8 cellular contexts compared by ENCODE assay signal in genomic region chr19:40443930-40444180, GRCh38. TPM values are rescaled to one million over a fixed set of nuclear protein-coding genes. Genes with fewer than 3 reads are reported as not detected.
DNase-seq lines count a peak whose midpoint lies in the region; ATAC-seq and TF ChIP-seq lines count a peak whose summit lies in the region.

No MANE protein-coding gene starts in this region.

- peaks cover 31% of the 10 kb centered on the region for H3K36me3 Mint-ChIP-seq in GM23338 (ENCODE audit: low read depth)

- peak overlapping the region; percentile 98 for H3K4me3 Mint-ChIP-seq in GM23338

- intact Hi-C loops in ovary (cut with DNase I) = no loop called here

- peaks cover 3% of the 10 kb centered on the region; the same call in 2 of the 3 replicates for H3K9me3 Mint-ChIP-seq in GM23338

- peaks cover 20% of the 10 kb centered on the region for H3K27me3 Mint-ChIP-seq in GM23338 (ENCODE audit: insufficient read depth, low read depth, poor library complexity)

- H4K20me1 ChIP-seq in GM23338 (replicated peaks; ENCODE audit: insufficient read depth) (peaks cover 8% of the 10 kb centered on the region; the same call in 1 of the 2 replicates), fibroblast of lung (ENCODE audit: control insufficient read depth, extremely low read depth, insufficient read depth, low read length) (no peaks in the 10 kb centered on the region)

- WGBS in ovary, 3 donors = 0 to 1% (median 1%) methylated on average over 9 of the region's 9 CpGs

- H3K27ac ChIP-seq in GM23338 (ENCODE audit: low read depth) (peak overlapping the region; percentile 100), fibroblast of lung (ENCODE audit: insufficient read depth, low read length) (peak overlapping the region; percentile 89), ovary (peak overlapping the region; percentile 86 to 91)

- H3K4me2 ChIP-seq in GM23338 = peak overlapping the region; percentile 100
- peak overlapping the region; percentile 11 for H3K4me2 ChIP-seq in fibroblast of lung (ENCODE audit: extremely low read depth, insufficient read depth, low read length)

- peaks cover 28% of the 10 kb centered on the region for H3K4me1 Mint-ChIP-seq in GM23338

- DNase-seq in AG10803 (ENCODE audit: low read depth) (peak; percentile 16), GM23338 (ENCODE audit: low spot score) (peak; percentile 73), fibroblast of lung (ENCODE audit: low read depth in 2 of 2) (no peak), ovary (no peak), activated gamma-delta T cell (lab: John Stamatoyannopoulos, UW) (no peak)
- no peak for DNase-seq in stimulated activated CD4-positive, alpha-beta T cell treated with anti-CD3 and anti-CD28 coated beads, Interleukin-4, amount 100 ng/mL, for 24 hours

- peak overlapping the region; percentile 80 for H3K9ac ChIP-seq in fibroblast of lung (ENCODE audit: insufficient read depth, low read length)

- TF ChIP-seq EP300 in ovary (IDR thresholded peaks at IDR 0.05) = no peak

- H3K27me3 ChIP-seq in GM23338 (ENCODE audit: insufficient read depth) (no peaks in the 10 kb centered on the region), fibroblast of lung (ENCODE audit: control insufficient read depth, insufficient read depth, low read length) (no peaks in the 10 kb centered on the region), ovary (no peaks in the 10 kb centered on the region)

- TF ChIP-seq POLR2A in ovary (IDR thresholded peaks at IDR 0.05) = no peak

- H2AFZ ChIP-seq in GM23338 (peak overlapping the region; percentile 48; the same call in 1 of the 2 replicates), fibroblast of lung (ENCODE audit: low read length) (no peak overlapping the region)

- H3K79me2 ChIP-seq in GM23338 (replicated peaks; ENCODE audit: insufficient read depth) (peaks cover 26% of the 10 kb centered on the region), fibroblast of lung (ENCODE audit: control insufficient read depth, insufficient read depth, low read length) (peaks cover 34% of the 10 kb centered on the region)

- H3K4me3 ChIP-seq in AG10803 (ENCODE audit: low read length) (peak overlapping the region; percentile 74), GM23338 (peak overlapping the region; percentile 100), fibroblast of lung (replicated peaks in 1 of 4; ENCODE audit: control extremely low read depth in 1 of 4, insufficient read depth in 1 of 4, low read depth in 3 of 4, low read length in 4 of 4) (peak overlapping the region; percentile 56 to 94 (median 90)), ovary (peak overlapping the region; percentile 98)

- H3K36me3 ChIP-seq in GM23338 (ENCODE audit: insufficient read depth) = peaks cover 16% of the 10 kb centered on the region; the same call in 1 of the 2 replicates
- peaks cover 16% of the 10 kb centered on the region for H3K36me3 ChIP-seq in fibroblast of lung (ENCODE audit: control insufficient read depth, insufficient read depth, low read length)
- no peaks in the 10 kb centered on the region for H3K36me3 ChIP-seq in ovary

- peaks cover 22% of the 10 kb centered on the region for H3F3A ChIP-seq in GM23338 (replicated peaks; ENCODE audit: low read depth)

- no peaks in the 10 kb centered on the region for H3K9me2 ChIP-seq in GM23338 (ENCODE audit: insufficient read depth)

- peak; percentile 37 for ATAC-seq in GM23338
- peak; percentile 12 for ATAC-seq in SK-N-SH treated with all-trans-retinoic acid at 6 μM for 48 hours
- ATAC-seq in GM18868 (IDR thresholded peaks at IDR 0.05; ENCODE audit: unreplicated experiment) = no peak

- TF ChIP-seq CTCF in AG10803 (conservative IDR thresholded peaks at IDR 0.05; ENCODE audit: low read length) (no peak), GM23338 (conservative IDR thresholded peaks at IDR 0.05; ENCODE audit: low read depth in 2 of 2) (no peak), fibroblast of lung (conservative IDR thresholded peaks at IDR 0.05 in 1 of 2, IDR thresholded peaks at IDR 0.05 in 1 of 2; ENCODE audit: low read depth in 1 of 2, low read length in 2 of 2) (no peak), ovary (IDR thresholded peaks at IDR 0.05) (no peak)

- H3K4me1 ChIP-seq in GM23338 (ENCODE audit: insufficient read depth) = peaks cover 13% of the 10 kb centered on the region
- H3K4me1 ChIP-seq in fibroblast of lung (ENCODE audit: control insufficient read depth, extremely low read depth, insufficient read depth, low read length) = peaks cover 7% of the 10 kb centered on the region
- peaks cover 2% of the 10 kb centered on the region for H3K4me1 ChIP-seq in ovary (ENCODE audit: insufficient read depth)

- H3K9me3 ChIP-seq in fibroblast of lung (ENCODE audit: control insufficient read depth, insufficient read depth, low read depth, low read length) (no peaks in the 10 kb centered on the region), ovary (no peaks in the 10 kb centered on the region)

- H3K27ac Mint-ChIP-seq in GM23338 = peak overlapping the region; percentile 99

TF ChIP-seq in GM23338, 12 proteins besides CTCF, POLR2A, EP300 and RAD21 (continues in another document):
- TF ChIP-seq STAT1 (IDR thresholded peaks at IDR 0.05; ENCODE audit: unreplicated experiment) (no peak), POLR2AphosphoS5 (IDR thresholded peaks at IDR 0.05; ENCODE audit: low read depth) (no peak), NANOG (IDR thresholded peaks at IDR 0.05; ENCODE audit: borderline replicate concordance) (no peak)

TF ChIP-seq in SK-N-SH treated with all-trans-retinoic acid at 6 μM for 48 hours, 23 proteins besides CTCF, POLR2A, EP300 and RAD21:
- no peak for TF ChIP-seq ZNF565 (CRISPR knock-in tag; conservative IDR thresholded peaks at IDR 0.05; ENCODE audit: low read depth)

RNA-seq across cellular contexts. Expression of gene SERTAD3, which starts 0.3 kb away (rescaled TPM):
- total RNA-seq in GM23338 (2014; rRNA removed; shearing (Covaris generic)) = 15.4 and 21.3 TPM in 2 replicates
- polyA plus RNA-seq in GM23338 (2016; fragmentation: Nextera tagmentation; extraction: Ambion mirVana) = 24.1 and 27.9 TPM in 2 replicates
- total RNA-seq in fibroblast of lung = 22.3 and 23.6 TPM in 2 replicates
- polyA plus RNA-seq in fibroblast of lung = 15.1 and 24.8 TPM in 2 replicates
- polyA plus RNA-seq in fibroblast of lung (2012) = 16.5 and 21.9 TPM in 2 replicates
- polyA minus RNA-seq in fibroblast of lung (ENCODE audit: low replicate concordance) = 15.4 and 44.3 TPM in 2 replicates
- 10 to 100 TPM; 19.6 to 55.0 (median 39.2) TPM for total RNA-seq in ovary
- 10 to 100 TPM; 17.3 to 19.9 TPM for polyA plus RNA-seq in ovary

RNA-seq across cellular contexts. Expression of gene SERTAD1, which starts 18.1 kb away (rescaled TPM):
- 5.1 and 9.1 TPM in 2 replicates for total RNA-seq in GM23338 (2014; rRNA removed; shearing (Covaris generic))
- polyA plus RNA-seq in GM23338 (2016; fragmentation: Nextera tagmentation; extraction: Ambion mirVana) (4.6 and 5.0 TPM in 2 replicates), fibroblast of lung (7.2 and 12.7 TPM in 2 replicates), ovary (1 to 10 TPM; 2.3 to 7.3 TPM)
- total RNA-seq in fibroblast of lung (19.2 and 27.2 TPM in 2 replicates), ovary (10 to 100 TPM in 5 of 7 donors, 1 to 10 TPM in 2; 6.9 to 15.2 (median 11.5) TPM)
- polyA plus RNA-seq in fibroblast of lung (2012) = 10.2 and 18.3 TPM in 2 replicates
- polyA minus RNA-seq in fibroblast of lung (ENCODE audit: low replicate concordance) = 3.7 and 7.2 TPM in 2 replicates

RNA-seq across cellular contexts. Expression of gene BLVRB, which starts 21.7 kb away (rescaled TPM):
- total RNA-seq in GM23338 (2014; rRNA removed; shearing (Covaris generic)) = 51.7 and 53.7 TPM in 2 replicates
- polyA plus RNA-seq in GM23338 (2016; fragmentation: Nextera tagmentation; extraction: Ambion mirVana) (43.7 and 45.6 TPM in 2 replicates), fibroblast of lung (40.0 and 50.8 TPM in 2 replicates), ovary (10 to 100 TPM; 16.8 to 88.5 TPM)
- total RNA-seq in fibroblast of lung (105 and 145 TPM in 2 replicates), ovary (100 to 1,000 TPM in 2 of 7 donors, 10 to 100 TPM in 5; 64.0 to 135 (median 75.5) TPM)
- polyA plus RNA-seq in fibroblast of lung (2012) = 75.5 and 101 TPM in 2 replicates
- polyA minus RNA-seq in fibroblast of lung (ENCODE audit: low replicate concordance) = 127 and 144 TPM in 2 replicates

RNA-seq across cellular contexts. Expression of gene SPTBN4, which starts 22.9 kb away (rescaled TPM):
- 2.3 and 4.5 TPM in 2 replicates for total RNA-seq in GM23338 (2014; rRNA removed; shearing (Covaris generic))
- polyA plus RNA-seq in GM23338 (2016; fragmentation: Nextera tagmentation; extraction: Ambion mirVana) (1.6 and 2.2 TPM in 2 replicates), fibroblast of lung (1.3 and 2.0 TPM in 2 replicates), ovary (1 to 10 TPM; 2.2 to 5.0 TPM)
- total RNA-seq in fibroblast of lung (3.9 and 6.6 TPM in 2 replicates), ovary (10 to 100 TPM in 1 of 7 donors, 1 to 10 TPM in 6; 3.5 to 11.6 (median 7.3) TPM)
- 1.7 and 3.7 TPM in 2 replicates for polyA plus RNA-seq in fibroblast of lung (2012)
- polyA minus RNA-seq in fibroblast of lung (ENCODE audit: low replicate concordance) = 0.08 and 0.89 TPM in 2 replicates

RNA-seq across cellular contexts. Expression of gene PRX, which starts 30.7 kb away (rescaled TPM):
- 4.2 and 4.3 TPM in 2 replicates for total RNA-seq in GM23338 (2014; rRNA removed; shearing (Covaris generic))
- polyA plus RNA-seq in GM23338 (2016; fragmentation: Nextera tagmentation; extraction: Ambion mirVana) (4.1 and 4.2 TPM in 2 replicates), fibroblast of lung (0.84 and 0.91 TPM in 2 replicates), ovary (1 to 10 TPM; 1.7 to 8.4 TPM)
- total RNA-seq in fibroblast of lung (3.1 and 3.6 TPM in 2 replicates), ovary (1 to 10 TPM; 2.8 to 8.8 (median 6.9) TPM)
- 1.5 and 1.9 TPM in 2 replicates for polyA plus RNA-seq in fibroblast of lung (2012)
- 0.94 and 2.0 TPM in 2 replicates for polyA minus RNA-seq in fibroblast of lung (ENCODE audit: low replicate concordance)

Comparison
In these comparisons a context has a peak if more than half of its experiments do, and no peak if none do; other contexts are left out.
1. DNase-seq: peak in AG10803 (single experiment) and GM23338 (single experiment); none in fibroblast of lung (0 of 2), ovary (0 of 5), activated gamma-delta T cell (single experiment) and stimulated activated CD4-positive, alpha-beta T cell treated with anti-CD3 and anti-CD28 coated beads, Interleukin-4, amount 100 ng/mL, for 24 hours (single experiment).
2. Peak in every context shown above with its lines, with median percentiles within 50 percentile points of each other: H3K4me3 ChIP-seq and H3K27ac ChIP-seq.